Comparison of ENCODE assay signal across 1 cellular context in the genomic region with DNA sequence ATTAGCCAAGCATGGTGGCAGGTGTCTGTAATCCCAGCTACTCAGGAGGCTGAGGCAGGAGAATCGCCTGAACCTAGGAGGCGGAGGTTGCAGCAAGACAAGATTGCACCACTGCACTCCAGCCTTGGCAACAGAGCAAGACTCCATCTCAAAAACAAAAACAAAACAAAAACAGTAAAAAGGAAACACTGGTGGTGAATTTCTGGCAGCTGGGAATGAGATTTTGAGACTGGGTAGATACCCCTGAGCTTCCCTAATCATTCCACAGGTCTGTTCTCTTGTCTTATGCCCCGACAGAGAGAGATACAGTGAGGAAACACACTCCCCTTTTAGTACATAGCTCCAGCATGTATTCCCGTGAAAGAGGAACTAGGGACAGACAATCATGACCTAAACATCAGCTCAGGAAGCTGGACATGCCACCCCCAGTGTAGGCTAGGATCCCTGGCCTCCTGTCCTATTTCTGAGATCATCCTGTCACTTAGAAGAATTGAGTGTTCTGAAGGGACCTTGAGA.
TF ChIP-seq lines count a peak whose summit lies in the region.

No MANE protein-coding gene starts in this region.

TF ChIP-seq in HepG2, 621 proteins besides CTCF, POLR2A, EP300 and RAD21 (continued from another document):
- no peak for TF ChIP-seq FOSL2 (CRISPR knock-in tag; IDR thresholded peaks at IDR 0.05)
- TF ChIP-seq, protein P1, sequence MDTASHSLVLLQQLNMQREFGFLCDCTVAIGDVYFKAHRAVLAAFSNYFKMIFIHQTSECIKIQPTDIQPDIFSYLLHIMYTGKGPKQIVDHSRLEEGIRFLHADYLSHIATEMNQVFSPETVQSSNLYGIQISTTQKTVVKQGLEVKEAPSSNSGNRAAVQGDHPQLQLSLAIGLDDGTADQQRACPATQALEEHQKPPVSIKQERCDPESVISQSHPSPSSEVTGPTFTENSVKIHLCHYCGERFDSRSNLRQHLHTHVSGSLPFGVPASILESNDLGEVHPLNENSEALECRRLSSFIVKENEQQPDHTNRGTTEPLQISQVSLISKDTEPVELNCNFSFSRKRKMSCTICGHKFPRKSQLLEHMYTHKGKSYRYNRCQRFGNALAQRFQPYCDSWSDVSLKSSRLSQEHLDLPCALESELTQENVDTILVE (CRISPR knock-in tag; IDR thresholded peaks at IDR 0.05) = no peak
- TF ChIP-seq ZNF230 (CRISPR knock-in tag; IDR thresholded peaks at IDR 0.05) = no peak
- TF ChIP-seq, protein P2, sequence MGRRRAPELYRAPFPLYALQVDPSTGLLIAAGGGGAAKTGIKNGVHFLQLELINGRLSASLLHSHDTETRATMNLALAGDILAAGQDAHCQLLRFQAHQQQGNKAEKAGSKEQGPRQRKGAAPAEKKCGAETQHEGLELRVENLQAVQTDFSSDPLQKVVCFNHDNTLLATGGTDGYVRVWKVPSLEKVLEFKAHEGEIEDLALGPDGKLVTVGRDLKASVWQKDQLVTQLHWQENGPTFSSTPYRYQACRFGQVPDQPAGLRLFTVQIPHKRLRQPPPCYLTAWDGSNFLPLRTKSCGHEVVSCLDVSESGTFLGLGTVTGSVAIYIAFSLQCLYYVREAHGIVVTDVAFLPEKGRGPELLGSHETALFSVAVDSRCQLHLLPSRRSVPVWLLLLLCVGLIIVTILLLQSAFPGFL (CRISPR knock-in tag; IDR thresholded peaks at IDR 0.05) = no peak
- TF ChIP-seq, protein P3, sequence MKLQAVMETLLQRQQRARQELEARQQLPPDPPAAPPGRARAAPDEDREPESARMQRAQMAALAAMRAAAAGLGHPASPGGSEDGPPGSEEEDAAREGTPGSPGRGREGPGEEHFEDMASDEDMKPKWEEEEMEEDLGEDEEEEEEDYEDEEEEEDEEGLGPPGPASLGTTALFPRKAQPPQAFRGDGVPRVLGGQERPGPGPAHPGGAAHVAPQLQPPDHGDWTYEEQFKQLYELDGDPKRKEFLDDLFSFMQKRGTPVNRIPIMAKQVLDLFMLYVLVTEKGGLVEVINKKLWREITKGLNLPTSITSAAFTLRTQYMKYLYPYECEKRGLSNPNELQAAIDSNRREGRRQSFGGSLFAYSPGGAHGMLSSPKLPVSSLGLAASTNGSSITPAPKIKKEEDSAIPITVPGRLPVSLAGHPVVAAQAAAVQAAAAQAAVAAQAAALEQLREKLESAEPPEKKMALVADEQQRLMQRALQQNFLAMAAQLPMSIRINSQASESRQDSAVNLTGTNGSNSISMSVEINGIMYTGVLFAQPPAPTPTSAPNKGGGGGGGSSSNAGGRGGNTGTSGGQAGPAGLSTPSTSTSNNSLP (IDR thresholded peaks at IDR 0.05; ENCODE audit: low read depth, low read length) = no peak
TF ChIP-seq in HepG2: peak in this region for 5.
